ENCODE assay signal across 1 cellular context in genomic region chr17:75125984-75126383, GRCh38.
TF ChIP-seq lines count a peak whose summit lies in the region.

No MANE protein-coding gene starts in this region.

TF ChIP-seq in K562, 482 proteins besides CTCF, POLR2A, EP300 and RAD21:
- no peak for TF ChIP-seq CSDE1 (IDR thresholded peaks at IDR 0.05)
- 0 out of 2 replicates have a peak, but pooled peaks have one; percentile 20 for TF ChIP-seq GABPA (tag; conservative IDR thresholded peaks at IDR 0.05; ENCODE audit: low read depth)
- 0 out of 2 replicates have a peak, but pooled peaks have one; percentile 62 for TF ChIP-seq E2F5 (CRISPR knock-in tag; IDR thresholded peaks at IDR 0.05)
- no peak for TF ChIP-seq ZNF431 (CRISPR knock-in tag; IDR thresholded peaks at IDR 0.05)
- no peak for TF ChIP-seq WHSC1 (IDR thresholded peaks at IDR 0.05; ENCODE audit: low read length)
- TF ChIP-seq ZFP36 (IDR thresholded peaks at IDR 0.05; ENCODE audit: low read depth, low read length, partially characterized antibody): no peak
- no peak for TF ChIP-seq TFAP4 (CRISPR knock-in tag; IDR thresholded peaks at IDR 0.05; ENCODE audit: borderline replicate concordance)
- no peak for TF ChIP-seq TCFL5 (CRISPR knock-in tag; conservative IDR thresholded peaks at IDR 0.05)
- no peak for TF ChIP-seq TAF7 (tag; IDR thresholded peaks at IDR 0.05)
- no peak for TF ChIP-seq MLX (CRISPR knock-in tag; conservative IDR thresholded peaks at IDR 0.05)
- no peak for TF ChIP-seq GATAD2A (IDR thresholded peaks at IDR 0.05)
- peak; percentile 29 for TF ChIP-seq PRDM10 (IDR thresholded peaks at IDR 0.05; ENCODE audit: partially characterized antibody)
- no peak for TF ChIP-seq HMBOX1 (IDR thresholded peaks at IDR 0.05)
- no peak for TF ChIP-seq DACH1 (IDR thresholded peaks at IDR 0.05; ENCODE audit: partially characterized antibody)
- TF ChIP-seq BRF2 (IDR thresholded peaks at IDR 0.05; ENCODE audit: borderline replicate concordance, insufficient read depth, insufficient read length): no peak
- TF ChIP-seq HMG20B (CRISPR knock-in tag; IDR thresholded peaks at IDR 0.05): no peak
- TF ChIP-seq NR2C2 (CRISPR knock-in tag; IDR thresholded peaks at IDR 0.05): peak; percentile 34; the same call in 1 of the 2 replicates
- TF ChIP-seq NR2C2 (tag; IDR thresholded peaks at IDR 0.05): no peak
- no peak for TF ChIP-seq L3MBTL2 (IDR thresholded peaks at IDR 0.05)
- no peak for TF ChIP-seq ZBTB9 (CRISPR knock-in tag; IDR thresholded peaks at IDR 0.05)
- TF ChIP-seq THRAP3 (IDR thresholded peaks at IDR 0.05; ENCODE audit: borderline replicate concordance): no peak
- TF ChIP-seq ZNF174 (CRISPR knock-in tag; IDR thresholded peaks at IDR 0.05): no peak
- no peak for TF ChIP-seq ELK3 (CRISPR knock-in tag; IDR thresholded peaks at IDR 0.05)
- TF ChIP-seq ZBTB17 (CRISPR knock-in tag; IDR thresholded peaks at IDR 0.05): no peak
- no peak for TF ChIP-seq ZNF274 (IDR thresholded peaks at IDR 0.05; ENCODE audit: borderline replicate concordance, low read depth, low read length)
- TF ChIP-seq IRF1 (CRISPR knock-in tag; IDR thresholded peaks at IDR 0.05; ENCODE audit: borderline replicate concordance): no peak
